In genomic region chr6:124368131-124368530, GRCh38 we compare ENCODE assay signal across 14 cellular contexts.
DNase-seq lines count a peak whose midpoint lies in the region; ATAC-seq and TF ChIP-seq lines count a peak whose summit lies in the region.
"Had no signal": no experiment of that assay in that cellular context is flagged by ENCODE, and none has a peak within 500 bp of the region (broad histone marks: within the 10 kb centered on the region; RNA-seq: fewer than 3 reads in every experiment).

No MANE protein-coding gene starts in this region.

- H3K27ac Mint-ChIP-seq in Caco-2 (ENCODE audit: unreplicated experiment), result no peak overlapping the region
- H3K27ac Mint-ChIP-seq: B cell; CD8-positive, alpha-beta T cell had no signal

- no peaks in the 10 kb centered on the region for H3K36me3 ChIP-seq in Caco-2 (ENCODE audit: control insufficient read depth, insufficient read depth, low read length)
- H3K36me3 ChIP-seq: BLaER1 treated with 17β-estradiol and CSF1 and Interleukin-3, amounts not matched to agents 10 nM and 100 nM had no signal

- BruUV-seq in Caco-2 (replicated peaks; lab: Mats Ljungman, UMichigan), result no TSS peak

- H3K4me1 Mint-ChIP-seq in Caco-2 (ENCODE audit: low read depth, unreplicated experiment), result no peaks in the 10 kb centered on the region
- H3K4me1 Mint-ChIP-seq: B cell had no signal

- H3K36me3 Mint-ChIP-seq in Caco-2 (ENCODE audit: insufficient read depth, unreplicated experiment), result no peaks in the 10 kb centered on the region
- H3K36me3 Mint-ChIP-seq: CD8-positive, alpha-beta T cell had no signal

- in situ Hi-C loops in astrocyte of the cerebellum (cut with HindIII; ENCODE audit: low sequenced_read_pairs), result no loop called here

- ATAC-seq in HG02759 (IDR thresholded peaks at IDR 0.05; ENCODE audit: unreplicated experiment) (no peak), left ventricle myocardium superior (no peak)
- ATAC-seq: CD8-positive, alpha-beta T cell had no signal

- H3K27me3 Mint-ChIP-seq in Caco-2 (ENCODE audit: insufficient read depth, unreplicated experiment), result no peaks in the 10 kb centered on the region
- H3K27me3 Mint-ChIP-seq: B cell had no signal

- H3K4me1 ChIP-seq in Caco-2, result no peaks in the 10 kb centered on the region
- H3K4me1 ChIP-seq: BLaER1 treated with 17β-estradiol and CSF1 and Interleukin-3, amounts not matched to agents 10 nM and 100 nM had no signal

- TF ChIP-seq CTCF in astrocyte of the cerebellum (IDR thresholded peaks at IDR 0.05; ENCODE audit: low read depth, low read length, missing control alignments) (no peak), choroid plexus epithelial cell (conservative IDR thresholded peaks at IDR 0.05; ENCODE audit: low read depth, low read length) (no peak), Caco-2 (IDR thresholded peaks at IDR 0.05; ENCODE audit: insufficient read depth in 1 of 2, low read depth in 1 of 2, low read length in 1 of 2, severe bottlenecking in 1 of 2, unreplicated experiment in 1 of 2) (no peak)

- no peak overlapping the region for H3K4me3 Mint-ChIP-seq in Caco-2 (ENCODE audit: unreplicated experiment)
- H3K4me3 Mint-ChIP-seq: B cell; CD8-positive, alpha-beta T cell had no signal

- H3K9me3 ChIP-seq in Caco-2, result no peaks in the 10 kb centered on the region
- H3K9me3 ChIP-seq: BLaER1 treated with 17β-estradiol and CSF1 and Interleukin-3, amounts not matched to agents 10 nM and 100 nM had no signal

- intact Hi-C loops in Caco-2 (cut with micrococcal nuclease; ENCODE audit: unreplicated experiment), result no loop called here
- intact Hi-C loops in left ventricle myocardium superior (cut with micrococcal nuclease), result no loop called here

- DNase-seq in astrocyte of the cerebellum (ENCODE audit: low read depth) (peak; percentile 28), choroid plexus epithelial cell (ENCODE audit: low read depth) (peak; percentile 76), iris pigment epithelial cell (ENCODE audit: low read depth) (peak; percentile 44), stromal cell of bone marrow (ENCODE audit: low read depth) (peak; percentile 16), Caco-2 (no peak), left ventricle myocardium superior (no peak)
- DNase-seq: CD8-positive, alpha-beta T cell; DMS 273 treated with DMSO at 0.1 percent for 48 hours; DMS53; GM23248; HCEC 1CT had no signal

- CTCF ChIA-PET in Caco-2 (lab: Charles Lee), result no interaction called here

- H3K9me3 Mint-ChIP-seq in Caco-2 (ENCODE audit: unreplicated experiment), result no peaks in the 10 kb centered on the region

- POLR2A ChIA-PET in Caco-2 (lab: Charles Lee), result no interaction called here

- H3K27me3 ChIP-seq in Caco-2 (replicated peaks; ENCODE audit: control insufficient read depth, insufficient read depth, low read length), result no peaks in the 10 kb centered on the region
- H3K27me3 ChIP-seq: BLaER1 treated with 17β-estradiol and CSF1 and Interleukin-3, amounts not matched to agents 10 nM and 100 nM had no signal

- no peak overlapping the region for H3K4me3 ChIP-seq in astrocyte of the cerebellum (ENCODE audit: low read depth, low read length)
- H3K4me3 ChIP-seq in choroid plexus epithelial cell (ENCODE audit: low read depth, low read length), result no peak overlapping the region
- no peak overlapping the region for H3K4me3 ChIP-seq in Caco-2 (ENCODE audit: low read depth, low read length)
- H3K4me3 ChIP-seq: BLaER1 treated with 17β-estradiol and CSF1 and Interleukin-3, amounts not matched to agents 10 nM and 100 nM; GM23248 had no signal

Comparison
In these comparisons a context has a peak if more than half of its experiments do, and no peak if none do; other contexts are left out.
1. DNase-seq: peak in astrocyte of the cerebellum (single experiment), choroid plexus epithelial cell (single experiment), iris pigment epithelial cell (single experiment) and stromal cell of bone marrow (single experiment); none in Caco-2 (0 of 2) and left ventricle myocardium superior (single experiment).